ENCODE assay signal across 23 cellular contexts in genomic region chr17:35359396-35359795, GRCh38. TPM values are rescaled to one million over a fixed set of nuclear protein-coding genes. Genes with fewer than 3 reads are reported as not detected.
DNase-seq lines count a peak whose midpoint lies in the region; ATAC-seq and TF ChIP-seq lines count a peak whose summit lies in the region.
"Had no signal": no experiment of that assay in that cellular context is flagged by ENCODE, and none has a peak within 500 bp of the region (broad histone marks: within the 10 kb centered on the region; RNA-seq: fewer than 3 reads in every experiment).

No MANE protein-coding gene starts in this region.

- H3K4me3 ChIP-seq in breast epithelium = no peak overlapping the region
- H3K4me3 ChIP-seq in mesenchymal stem cell (ENCODE audit: insufficient read depth in 1 of 2, low read depth in 1 of 2, low read length in 2 of 2) = no peak overlapping the region
- H3K4me3 ChIP-seq: Peyer's patch, SJCRH30 had no signal

- H3K36me3 Mint-ChIP-seq in MCF 10A (ENCODE audit: insufficient read depth, unreplicated experiment) = no peaks in the 10 kb centered on the region

- no TSS peak for BruUV-seq in MCF 10A (replicated peaks; lab: Mats Ljungman, UMichigan)

- H2BK15ac ChIP-seq in mesenchymal stem cell (ENCODE audit: low read depth, poor library complexity, severe bottlenecking) = no peak overlapping the region

- H3K27me3 Mint-ChIP-seq in MCF 10A (ENCODE audit: insufficient read depth, unreplicated experiment) = peaks cover 95% of the 10 kb centered on the region
- H3K27me3 Mint-ChIP-seq: CD8-positive, alpha-beta memory T cell had no signal

- no peak overlapping the region for H2BK120ac ChIP-seq in mesenchymal stem cell (ENCODE audit: low read depth, low read length)

- H2AK5ac ChIP-seq in mesenchymal stem cell (ENCODE audit: low read length, severe bottlenecking) = no peak overlapping the region

- TF ChIP-seq POLR2A in breast epithelium (IDR thresholded peaks at IDR 0.05) = no peak

- TF ChIP-seq CTCF in MCF 10A (IDR thresholded peaks at IDR 0.05; ENCODE audit: unreplicated experiment) (no peak), breast epithelium (IDR thresholded peaks at IDR 0.05) (no peak)

- no peaks in the 10 kb centered on the region for H3K36me3 ChIP-seq in breast epithelium
- H3K36me3 ChIP-seq in mesenchymal stem cell (ENCODE audit: control insufficient read depth in 1 of 2, insufficient read depth in 2 of 2, low read depth in 1 of 2, low read length in 2 of 2) = peaks cover 0 to 96% of the 10 kb centered on the region in 2 experiments
- H3K36me3 ChIP-seq: SJCRH30 had no signal

- no peaks in the 10 kb centered on the region for H3K4me1 ChIP-seq in breast epithelium
- no peaks in the 10 kb centered on the region for H3K4me1 ChIP-seq in mesenchymal stem cell (ENCODE audit: control insufficient read depth, insufficient read depth, low read depth, low read length)
- H3K4me1 ChIP-seq: Peyer's patch, SJCRH30 had no signal

- DNase-seq in MCF 10A (ENCODE audit: unreplicated experiment) = peak; percentile 10
- no peak for DNase-seq in breast epithelium (ENCODE audit: low spot score in 2 of 2)
- peak; percentile 7 for DNase-seq in amniotic epithelial cell (ENCODE audit: low read depth)
- peak; percentile 26 for DNase-seq in iPS-NIHi7 (ENCODE audit: extremely low spot score)
- DNase-seq in mesenchymal stem cell = no peak
- no peak for DNase-seq in inferior parietal cortex (ENCODE audit: extremely low spot score)
- DNase-seq: Calu3; CD8-positive, alpha-beta memory T cell; GDM1; HFFc6; MV-4-11; NCI-H1105 treated with DMSO at 0.1 percent for 48 hours; NCI-H1694; NCI-H2081; NCI-H2171; NCI-H345; NCI-H524; NCI-H774; Peyer's patch had no signal

- H3K4me2 ChIP-seq in mesenchymal stem cell (ENCODE audit: low read length, poor library complexity, severe bottlenecking) = no peak overlapping the region

- no peak overlapping the region for H4K8ac ChIP-seq in mesenchymal stem cell (ENCODE audit: low read length)

- ATAC-seq in HG03354 (IDR thresholded peaks at IDR 0.05; ENCODE audit: poor library complexity, severe bottlenecking, unreplicated experiment) = no peak

- no peak overlapping the region for H4K91ac ChIP-seq in mesenchymal stem cell (ENCODE audit: low read length)

- H2AFZ ChIP-seq in mesenchymal stem cell (ENCODE audit: low read depth, low read length) = no peak overlapping the region

- no peaks in the 10 kb centered on the region for H3K4me1 Mint-ChIP-seq in MCF 10A (ENCODE audit: insufficient read depth, unreplicated experiment)

- POLR2A ChIA-PET in MCF 10A (lab: Yijun Ruan, JAX) = no interaction called here

- no peak overlapping the region for H3K27ac Mint-ChIP-seq in MCF 10A (ENCODE audit: low read depth, unreplicated experiment)
- H3K27ac Mint-ChIP-seq: HFFc6 had no signal

- H3K4me3 Mint-ChIP-seq in MCF 10A (ENCODE audit: unreplicated experiment) = no peak overlapping the region
- H3K4me3 Mint-ChIP-seq: CD8-positive, alpha-beta memory T cell; HFFc6 had no signal

- no peak overlapping the region for H3K23ac ChIP-seq in mesenchymal stem cell (ENCODE audit: low read length in 2 of 2)

- no peak overlapping the region for H3K14ac ChIP-seq in mesenchymal stem cell (ENCODE audit: low read length in 2 of 2)

- no peaks in the 10 kb centered on the region for H3K9me3 ChIP-seq in breast epithelium
- H3K9me3 ChIP-seq in mesenchymal stem cell (ENCODE audit: control insufficient read depth, low read length) = no peaks in the 10 kb centered on the region
- H3K9me3 ChIP-seq: Peyer's patch, SJCRH30 had no signal

- H3K27me3 ChIP-seq in breast epithelium (no peaks in the 10 kb centered on the region), mesenchymal stem cell (ENCODE audit: control insufficient read depth in 1 of 2, insufficient read depth in 1 of 2, low read length in 2 of 2) (peaks cover 0 to 3% of the 10 kb centered on the region in 2 experiments)
- H3K27me3 ChIP-seq: Peyer's patch had no signal

- intact Hi-C loops in MCF 10A (cut with micrococcal nuclease) (no loop called here), breast epithelium (cut with DNase I; ENCODE audit: low total_unique reads) (no loop called here)

- no peak overlapping the region for H2BK5ac ChIP-seq in mesenchymal stem cell (ENCODE audit: low read depth, low read length, poor library complexity, severe bottlenecking)

- H2BK12ac ChIP-seq in mesenchymal stem cell (ENCODE audit: low read length in 2 of 2) = no peak overlapping the region

- no peaks in the 10 kb centered on the region for H3K9me3 Mint-ChIP-seq in MCF 10A (ENCODE audit: unreplicated experiment)
- H3K9me3 Mint-ChIP-seq: CD8-positive, alpha-beta memory T cell; HFFc6 had no signal

- H3K4ac ChIP-seq in mesenchymal stem cell (ENCODE audit: low read depth in 1 of 2, low read length in 2 of 2) = no peak overlapping the region

- H3K79me1 ChIP-seq in mesenchymal stem cell (replicated peaks; ENCODE audit: low read length, poor library complexity, severe bottlenecking) = no peaks in the 10 kb centered on the region

- H3K18ac ChIP-seq in mesenchymal stem cell (ENCODE audit: low read depth in 1 of 2, low read length in 2 of 2) = no peak overlapping the region

- CTCF ChIA-PET in MCF 10A (lab: Yijun Ruan, JAX) = interaction anchor here (0.6 to 0.8 kb wide), 3 partner anchors 61 to 340 kb away, joined by 3 read pairs; no protein-coding TSS in a partner anchor

- H3K9ac ChIP-seq in mesenchymal stem cell (ENCODE audit: low read length) = no peak overlapping the region

- no peak overlapping the region for H3K27ac ChIP-seq in breast epithelium
- H3K27ac ChIP-seq in mesenchymal stem cell (ENCODE audit: low read length, poor library complexity, severe bottlenecking) = no peak overlapping the region
- H3K27ac ChIP-seq: C4-2B, HL-60, Peyer's patch, SJCRH30 had no signal

- 67% methylated on average over 2 of the region's 3 CpGs for WGBS in mesenchymal stem cell

RNA-seq across cellular contexts. Expression of gene SLFN11, which starts 14.0 kb away (rescaled TPM):
- total RNA-seq in MCF 10A (2022) (not detected in 2 replicates), breast epithelium (10 to 100 TPM; 26.9 to 57.1 (median 40.0) TPM)
- 4.6 TPM for polyA plus RNA-seq in mesenchymal stem cell (2013, experiment 1 of 2)
- polyA plus RNA-seq in mesenchymal stem cell (2013, experiment 2 of 2) = 4.6 TPM

Comparison
In these comparisons a context has a peak if more than half of its experiments do, and no peak if none do; other contexts are left out.
1. DNase-seq: peak in MCF 10A (single experiment), amniotic epithelial cell (single experiment) and iPS-NIHi7 (single experiment); none in breast epithelium (0 of 2), mesenchymal stem cell (single experiment) and inferior parietal cortex (single experiment).
2. RNA of gene SLFN11, which starts 14.0 kb away (total RNA-seq): 26.9 to 57.1 TPM in breast epithelium; not detected in MCF 10A; every median in the first group is over 10 times any median in the second.